1 cellular context compared by ENCODE assay signal in the genomic region with DNA sequence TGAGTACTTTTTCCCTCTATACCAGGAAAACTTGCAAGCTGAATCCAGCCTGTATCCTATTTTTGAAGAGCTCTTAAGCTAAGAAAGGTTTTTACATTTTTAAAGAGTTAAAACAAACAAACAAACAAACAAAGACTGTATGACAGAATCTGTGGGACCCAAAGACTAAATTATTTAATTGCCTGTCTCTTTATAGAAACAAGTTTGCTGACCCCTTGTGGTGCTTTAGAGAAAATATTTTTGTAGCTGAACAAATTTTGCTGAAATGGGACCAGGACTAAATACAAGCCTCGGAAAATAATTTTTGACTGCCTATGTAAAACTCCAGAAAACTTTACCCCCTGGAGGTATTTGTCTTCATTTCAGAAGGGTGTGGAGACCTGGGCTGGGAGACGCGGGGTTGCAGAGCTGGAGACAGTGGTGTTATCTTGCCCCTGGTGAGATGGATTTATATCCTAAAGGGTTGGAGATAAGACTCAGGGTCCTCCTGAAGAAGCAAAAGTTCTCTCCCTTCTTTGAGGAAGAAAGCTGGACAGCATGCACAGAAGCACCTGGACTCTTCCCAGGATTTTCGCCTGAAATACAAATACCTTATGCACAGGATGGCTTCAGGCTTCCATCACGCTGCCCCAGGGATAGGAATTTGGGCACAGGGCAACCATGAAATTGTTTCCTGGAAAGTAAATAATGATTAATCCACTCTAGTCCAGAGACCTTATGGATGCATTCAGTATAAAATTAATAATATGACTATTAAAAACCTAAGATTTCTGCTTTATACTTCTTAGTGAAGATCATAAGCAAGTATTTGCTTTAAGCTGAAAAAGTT.
TF ChIP-seq lines count a peak whose summit lies in the region.

No MANE protein-coding gene starts in this region.

TF ChIP-seq in WTC11, 78 proteins besides CTCF, POLR2A, EP300 and RAD21 (continued from another document):
- TF ChIP-seq, protein P1, sequence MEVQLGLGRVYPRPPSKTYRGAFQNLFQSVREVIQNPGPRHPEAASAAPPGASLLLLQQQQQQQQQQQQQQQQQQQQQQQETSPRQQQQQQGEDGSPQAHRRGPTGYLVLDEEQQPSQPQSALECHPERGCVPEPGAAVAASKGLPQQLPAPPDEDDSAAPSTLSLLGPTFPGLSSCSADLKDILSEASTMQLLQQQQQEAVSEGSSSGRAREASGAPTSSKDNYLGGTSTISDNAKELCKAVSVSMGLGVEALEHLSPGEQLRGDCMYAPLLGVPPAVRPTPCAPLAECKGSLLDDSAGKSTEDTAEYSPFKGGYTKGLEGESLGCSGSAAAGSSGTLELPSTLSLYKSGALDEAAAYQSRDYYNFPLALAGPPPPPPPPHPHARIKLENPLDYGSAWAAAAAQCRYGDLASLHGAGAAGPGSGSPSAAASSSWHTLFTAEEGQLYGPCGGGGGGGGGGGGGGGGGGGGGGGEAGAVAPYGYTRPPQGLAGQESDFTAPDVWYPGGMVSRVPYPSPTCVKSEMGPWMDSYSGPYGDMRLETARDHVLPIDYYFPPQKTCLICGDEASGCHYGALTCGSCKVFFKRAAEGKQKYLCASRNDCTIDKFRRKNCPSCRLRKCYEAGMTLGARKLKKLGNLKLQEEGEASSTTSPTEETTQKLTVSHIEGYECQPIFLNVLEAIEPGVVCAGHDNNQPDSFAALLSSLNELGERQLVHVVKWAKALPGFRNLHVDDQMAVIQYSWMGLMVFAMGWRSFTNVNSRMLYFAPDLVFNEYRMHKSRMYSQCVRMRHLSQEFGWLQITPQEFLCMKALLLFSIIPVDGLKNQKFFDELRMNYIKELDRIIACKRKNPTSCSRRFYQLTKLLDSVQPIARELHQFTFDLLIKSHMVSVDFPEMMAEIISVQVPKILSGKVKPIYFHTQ (CRISPR knock-in tag; IDR thresholded peaks at IDR 0.05): no peak
- TF ChIP-seq SOX15 (CRISPR knock-in tag; IDR thresholded peaks at IDR 0.05) (no peak), TCF7 (CRISPR knock-in tag; IDR thresholded peaks at IDR 0.05; ENCODE audit: low read depth) (no peak)
